1 cellular context compared by ENCODE assay signal in genomic region chr15:40952901-40953712, GRCh38.
TF ChIP-seq lines count a peak whose summit lies in the region.

Gene CHAC1, plus strand, starts transcription at chr15:40953471. Its CDS starts 113 bp downstream, at chr15:40953584.

TF ChIP-seq in WTC11, 78 proteins besides CTCF, POLR2A, EP300 and RAD21 (continued from another document and continues in another):
- TF ChIP-seq ZNF281 (CRISPR knock-in tag; IDR thresholded peaks at IDR 0.05), result 0 out of 2 replicates have a peak, but pooled peaks have one; percentile 40
- peak; percentile 98 for TF ChIP-seq GABPB1 (CRISPR knock-in tag; IDR thresholded peaks at IDR 0.05)
- TF ChIP-seq, protein P1, sequence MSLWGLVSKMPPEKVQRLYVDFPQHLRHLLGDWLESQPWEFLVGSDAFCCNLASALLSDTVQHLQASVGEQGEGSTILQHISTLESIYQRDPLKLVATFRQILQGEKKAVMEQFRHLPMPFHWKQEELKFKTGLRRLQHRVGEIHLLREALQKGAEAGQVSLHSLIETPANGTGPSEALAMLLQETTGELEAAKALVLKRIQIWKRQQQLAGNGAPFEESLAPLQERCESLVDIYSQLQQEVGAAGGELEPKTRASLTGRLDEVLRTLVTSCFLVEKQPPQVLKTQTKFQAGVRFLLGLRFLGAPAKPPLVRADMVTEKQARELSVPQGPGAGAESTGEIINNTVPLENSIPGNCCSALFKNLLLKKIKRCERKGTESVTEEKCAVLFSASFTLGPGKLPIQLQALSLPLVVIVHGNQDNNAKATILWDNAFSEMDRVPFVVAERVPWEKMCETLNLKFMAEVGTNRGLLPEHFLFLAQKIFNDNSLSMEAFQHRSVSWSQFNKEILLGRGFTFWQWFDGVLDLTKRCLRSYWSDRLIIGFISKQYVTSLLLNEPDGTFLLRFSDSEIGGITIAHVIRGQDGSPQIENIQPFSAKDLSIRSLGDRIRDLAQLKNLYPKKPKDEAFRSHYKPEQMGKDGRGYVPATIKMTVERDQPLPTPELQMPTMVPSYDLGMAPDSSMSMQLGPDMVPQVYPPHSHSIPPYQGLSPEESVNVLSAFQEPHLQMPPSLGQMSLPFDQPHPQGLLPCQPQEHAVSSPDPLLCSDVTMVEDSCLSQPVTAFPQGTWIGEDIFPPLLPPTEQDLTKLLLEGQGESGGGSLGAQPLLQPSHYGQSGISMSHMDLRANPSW (CRISPR knock-in tag; conservative IDR thresholded peaks at IDR 0.05; ENCODE audit: low read depth), result no peak
- TF ChIP-seq ATF1 (CRISPR knock-in tag; IDR thresholded peaks at IDR 0.05), result no peak
- 0 out of 2 replicates have a peak, but pooled peaks have one; percentile 64 for TF ChIP-seq USF1 (CRISPR knock-in tag; IDR thresholded peaks at IDR 0.05)
- TF ChIP-seq ZNF263 (CRISPR knock-in tag; IDR thresholded peaks at IDR 0.05; ENCODE audit: low read depth), result no peak; the same call in 1 of the 2 replicates
- peak; percentile 14; the same call in 1 of the 2 replicates for TF ChIP-seq FOXP4 (CRISPR knock-in tag; IDR thresholded peaks at IDR 0.05)
- TF ChIP-seq FOXJ3 (CRISPR knock-in tag; IDR thresholded peaks at IDR 0.05; ENCODE audit: borderline replicate concordance), result no peak
- TF ChIP-seq NR1H2 (CRISPR knock-in tag; IDR thresholded peaks at IDR 0.05), result no peak
- no peak for TF ChIP-seq ZNF532 (CRISPR knock-in tag; IDR thresholded peaks at IDR 0.05; ENCODE audit: borderline replicate concordance)
- TF ChIP-seq USF2 (CRISPR knock-in tag; IDR thresholded peaks at IDR 0.05), result 0 out of 2 replicates have a peak, but pooled peaks have one; percentile 14
- TF ChIP-seq NFE2L1 (CRISPR knock-in tag; IDR thresholded peaks at IDR 0.05), result no peak
- peak; percentile 79 for TF ChIP-seq NFYB (CRISPR knock-in tag; conservative IDR thresholded peaks at IDR 0.05; ENCODE audit: low read depth)
- TF ChIP-seq, protein P2, sequence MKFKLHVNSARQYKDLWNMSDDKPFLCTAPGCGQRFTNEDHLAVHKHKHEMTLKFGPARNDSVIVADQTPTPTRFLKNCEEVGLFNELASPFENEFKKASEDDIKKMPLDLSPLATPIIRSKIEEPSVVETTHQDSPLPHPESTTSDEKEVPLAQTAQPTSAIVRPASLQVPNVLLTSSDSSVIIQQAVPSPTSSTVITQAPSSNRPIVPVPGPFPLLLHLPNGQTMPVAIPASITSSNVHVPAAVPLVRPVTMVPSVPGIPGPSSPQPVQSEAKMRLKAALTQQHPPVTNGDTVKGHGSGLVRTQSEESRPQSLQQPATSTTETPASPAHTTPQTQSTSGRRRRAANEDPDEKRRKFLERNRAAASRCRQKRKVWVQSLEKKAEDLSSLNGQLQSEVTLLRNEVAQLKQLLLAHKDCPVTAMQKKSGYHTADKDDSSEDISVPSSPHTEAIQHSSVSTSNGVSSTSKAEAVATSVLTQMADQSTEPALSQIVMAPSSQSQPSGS (CRISPR knock-in tag; IDR thresholded peaks at IDR 0.05; ENCODE audit: borderline replicate concordance, low read depth), result no peak
- TF ChIP-seq JUN (CRISPR knock-in tag; IDR thresholded peaks at IDR 0.05), result peak; percentile 61; the same call in 1 of the 2 replicates
- no peak for TF ChIP-seq MXD4 (CRISPR knock-in tag; IDR thresholded peaks at IDR 0.05; ENCODE audit: borderline replicate concordance)
- no peak for TF ChIP-seq ZNF121 (CRISPR knock-in tag; IDR thresholded peaks at IDR 0.05)
- TF ChIP-seq, protein P3, sequence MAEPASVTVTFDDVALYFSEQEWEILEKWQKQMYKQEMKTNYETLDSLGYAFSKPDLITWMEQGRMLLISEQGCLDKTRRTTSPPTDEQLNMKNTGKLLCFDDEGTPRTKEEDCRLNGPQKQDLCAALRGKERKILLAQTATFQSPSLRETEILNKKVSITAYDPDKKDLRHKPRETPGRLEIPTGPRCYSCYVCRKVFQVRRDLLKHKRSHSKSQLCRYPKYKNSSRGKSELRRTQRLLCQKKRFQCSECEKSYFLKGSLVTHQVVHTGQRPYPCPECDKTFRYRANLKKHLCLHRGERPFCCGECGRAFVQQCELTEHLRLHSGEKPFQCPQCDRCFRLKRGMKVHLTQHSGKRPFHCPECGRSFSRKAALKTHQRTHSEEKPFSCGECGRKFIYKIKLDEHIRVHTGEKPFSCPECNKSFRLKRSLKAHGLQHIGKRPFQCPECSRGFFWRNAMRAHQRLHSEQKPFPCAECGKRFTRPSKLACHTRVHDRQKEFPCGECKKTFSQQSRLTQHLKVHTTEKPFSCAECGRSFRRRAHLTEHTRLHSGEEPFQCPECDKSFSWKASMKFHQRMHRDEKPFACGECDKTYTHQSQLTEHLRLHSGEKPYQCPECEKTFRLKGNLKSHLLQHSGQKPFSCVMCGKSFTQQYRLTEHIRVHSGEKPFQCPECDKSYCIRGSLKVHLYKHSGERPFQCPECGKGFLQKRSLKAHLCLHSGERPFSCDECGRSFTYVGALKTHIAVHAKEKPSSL (CRISPR knock-in tag; conservative IDR thresholded peaks at IDR 0.05), result no peak
- TF ChIP-seq, protein P4, sequence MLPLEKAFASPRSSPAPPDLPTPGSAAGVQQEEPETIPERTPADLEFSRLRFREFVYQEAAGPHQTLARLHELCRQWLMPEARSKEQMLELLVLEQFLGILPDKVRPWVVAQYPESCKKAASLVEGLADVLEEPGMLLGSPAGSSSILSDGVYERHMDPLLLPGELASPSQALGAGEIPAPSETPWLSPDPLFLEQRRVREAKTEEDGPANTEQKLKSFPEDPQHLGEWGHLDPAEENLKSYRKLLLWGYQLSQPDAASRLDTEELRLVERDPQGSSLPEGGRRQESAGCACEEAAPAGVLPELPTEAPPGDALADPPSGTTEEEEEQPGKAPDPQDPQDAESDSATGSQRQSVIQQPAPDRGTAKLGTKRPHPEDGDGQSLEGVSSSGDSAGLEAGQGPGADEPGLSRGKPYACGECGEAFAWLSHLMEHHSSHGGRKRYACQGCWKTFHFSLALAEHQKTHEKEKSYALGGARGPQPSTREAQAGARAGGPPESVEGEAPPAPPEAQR (CRISPR knock-in tag; IDR thresholded peaks at IDR 0.05), result no peak
- TF ChIP-seq IRF2 (CRISPR knock-in tag; IDR thresholded peaks at IDR 0.05; ENCODE audit: borderline replicate concordance, low read depth), result no peak; the same call in 1 of the 2 replicates
- TF ChIP-seq ELF4 (CRISPR knock-in tag; IDR thresholded peaks at IDR 0.05; ENCODE audit: low read depth), result no peak; the same call in 1 of the 2 replicates
- TF ChIP-seq EMX1 (CRISPR knock-in tag; IDR thresholded peaks at IDR 0.05), result no peak
- TF ChIP-seq GTF2I (CRISPR knock-in tag; conservative IDR thresholded peaks at IDR 0.05), result no peak
- TF ChIP-seq FOXP1 (CRISPR knock-in tag; IDR thresholded peaks at IDR 0.05; ENCODE audit: borderline replicate concordance), result peak; percentile 22; the same call in 1 of the 2 replicates
- TF ChIP-seq ATF3 (CRISPR knock-in tag; conservative IDR thresholded peaks at IDR 0.05), result peak; percentile 98
- no peak for TF ChIP-seq ZNF671 (CRISPR knock-in tag; IDR thresholded peaks at IDR 0.05)
- peak; percentile 80 for TF ChIP-seq TEAD4 (CRISPR knock-in tag; IDR thresholded peaks at IDR 0.05)
- 0 out of 2 replicates have a peak, but pooled peaks have one; percentile 43 for TF ChIP-seq MLX (CRISPR knock-in tag; IDR thresholded peaks at IDR 0.05)
